In the genomic region with DNA sequence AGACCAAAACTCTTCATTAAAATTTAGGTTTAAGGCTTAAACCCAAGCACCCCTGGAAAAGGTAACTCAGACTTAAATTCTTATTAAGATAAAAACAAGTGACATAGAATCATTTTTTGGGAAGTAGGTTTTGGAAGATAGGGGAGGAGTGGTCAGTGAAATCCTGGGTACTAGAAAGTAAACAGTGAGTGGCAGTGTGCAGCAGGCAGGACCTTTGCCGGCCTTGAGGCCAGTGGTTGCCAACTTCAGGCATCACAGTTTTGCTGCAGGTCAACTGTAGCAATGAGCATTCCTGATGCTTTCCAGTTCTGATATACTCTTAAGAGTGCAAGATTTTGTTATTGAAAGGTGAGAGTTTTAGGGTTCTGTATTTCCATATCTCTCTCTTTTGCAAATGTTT, we compare ENCODE assay signal across 1 cellular context.
A peak's percentile ranks its signal among the peaks of the same experiment; 100 is the strongest.
TF ChIP-seq lines count a peak whose summit lies in the region.

No MANE protein-coding gene starts in this region.

TF ChIP-seq in K562, 482 proteins besides CTCF, POLR2A, EP300 and RAD21 (continued from another document and continues in another):
- TF ChIP-seq, protein P1, sequence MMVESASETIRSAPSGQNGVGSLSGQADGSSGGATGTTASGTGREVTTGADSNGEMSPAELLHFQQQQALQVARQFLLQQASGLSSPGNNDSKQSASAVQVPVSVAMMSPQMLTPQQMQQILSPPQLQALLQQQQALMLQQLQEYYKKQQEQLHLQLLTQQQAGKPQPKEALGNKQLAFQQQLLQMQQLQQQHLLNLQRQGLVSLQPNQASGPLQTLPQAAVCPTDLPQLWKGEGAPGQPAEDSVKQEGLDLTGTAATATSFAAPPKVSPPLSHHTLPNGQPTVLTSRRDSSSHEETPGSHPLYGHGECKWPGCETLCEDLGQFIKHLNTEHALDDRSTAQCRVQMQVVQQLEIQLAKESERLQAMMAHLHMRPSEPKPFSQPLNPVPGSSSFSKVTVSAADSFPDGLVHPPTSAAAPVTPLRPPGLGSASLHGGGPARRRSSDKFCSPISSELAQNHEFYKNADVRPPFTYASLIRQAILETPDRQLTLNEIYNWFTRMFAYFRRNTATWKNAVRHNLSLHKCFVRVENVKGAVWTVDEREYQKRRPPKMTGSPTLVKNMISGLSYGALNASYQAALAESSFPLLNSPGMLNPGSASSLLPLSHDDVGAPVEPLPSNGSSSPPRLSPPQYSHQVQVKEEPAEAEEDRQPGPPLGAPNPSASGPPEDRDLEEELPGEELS (CRISPR knock-in tag; IDR thresholded peaks at IDR 0.05; ENCODE audit: borderline replicate concordance) = no peak
- TF ChIP-seq BRF2 (IDR thresholded peaks at IDR 0.05; ENCODE audit: borderline replicate concordance, insufficient read depth, insufficient read length) (no peak), FOXO4 (CRISPR knock-in tag; IDR thresholded peaks at IDR 0.05) (no peak), SMAD4 (CRISPR knock-in tag; conservative IDR thresholded peaks at IDR 0.05) (peak; percentile 50), GTF2F1 (IDR thresholded peaks at IDR 0.05; ENCODE audit: low read depth, low read length) (no peak), ERF (CRISPR knock-in tag; IDR thresholded peaks at IDR 0.05) (no peak), ZEB2 (IDR thresholded peaks at IDR 0.05) (no peak), BHLHE40 (IDR thresholded peaks at IDR 0.05; ENCODE audit: low read length) (no peak), NCOA1 (IDR thresholded peaks at IDR 0.05; ENCODE audit: low read depth) (no peak), SMAD1 (IDR thresholded peaks at IDR 0.05; ENCODE audit: low read depth, low read length, partially characterized antibody) (no peak), RFX7 (CRISPR knock-in tag; IDR thresholded peaks at IDR 0.05) (no peak), ZNF589 (CRISPR knock-in tag; IDR thresholded peaks at IDR 0.05; ENCODE audit: low read depth) (peak; percentile 25; the same call in 1 of the 2 replicates), NR2C1 (IDR thresholded peaks at IDR 0.05) (no peak), NR2C1 (tag; IDR thresholded peaks at IDR 0.05) (0 out of 2 replicates have a peak, but pooled peaks have one; percentile 10), YY1 (IDR thresholded peaks at IDR 0.05; ENCODE audit: borderline replicate concordance in 1 of 3, control insufficient read depth in 1 of 3, extremely low read depth in 1 of 3, insufficient read depth in 3 of 3, insufficient read length in 1 of 3, insufficient replicate concordance in 2 of 3, low read depth in 1 of 3, low read length in 2 of 3) (no peak), FOXA3 (CRISPR knock-in tag; conservative IDR thresholded peaks at IDR 0.05 in 1 of 2, IDR thresholded peaks at IDR 0.05 in 1 of 2) (peak in 1 of 2 experiments; percentile 88; a peak in 2 of 4 replicates), HDAC6 (IDR thresholded peaks at IDR 0.05; ENCODE audit: low read depth, low read length) (no peak), KAT7 (CRISPR knock-in tag; IDR thresholded peaks at IDR 0.05; ENCODE audit: borderline replicate concordance) (no peak), RNF219 (CRISPR knock-in tag; IDR thresholded peaks at IDR 0.05) (no peak), NR1H2 (CRISPR knock-in tag; IDR thresholded peaks at IDR 0.05) (no peak), ZBTB17 (CRISPR knock-in tag; IDR thresholded peaks at IDR 0.05) (no peak), SP2 (IDR thresholded peaks at IDR 0.05; ENCODE audit: extremely low read depth, low read depth, low read length, poor library complexity, severe bottlenecking) (no peak), CHD4 (IDR thresholded peaks at IDR 0.05; ENCODE audit: insufficient read depth, insufficient replicate concordance, low read depth, low read length, poor library complexity, severe bottlenecking) (peak; percentile 48), SRF (CRISPR knock-in tag; IDR thresholded peaks at IDR 0.05) (no peak), NFIC (IDR thresholded peaks at IDR 0.05) (0 out of 2 replicates have a peak, but pooled peaks have one; percentile 1), ZNF121 (CRISPR knock-in tag; conservative IDR thresholded peaks at IDR 0.05) (no peak), ZBTB12 (CRISPR knock-in tag; IDR thresholded peaks at IDR 0.05) (no peak), ZNF347 (CRISPR knock-in tag; IDR thresholded peaks at IDR 0.05; ENCODE audit: low read depth) (no peak), ZNF408 (CRISPR knock-in tag; IDR thresholded peaks at IDR 0.05; ENCODE audit: low read depth) (no peak), GTF2A2 (tag; IDR thresholded peaks at IDR 0.05) (0 out of 2 replicates have a peak, but pooled peaks have one; percentile 50), MBD2 (IDR thresholded peaks at IDR 0.05; ENCODE audit: borderline replicate concordance, low read depth) (no peak), KLF1 (tag; IDR thresholded peaks at IDR 0.05) (no peak), BRD4 (IDR thresholded peaks at IDR 0.05) (0 out of 2 replicates have a peak, but pooled peaks have one; percentile 18), TEAD4 (IDR thresholded peaks at IDR 0.05; ENCODE audit: low read length) (no peak), TEAD4 (CRISPR knock-in tag; IDR thresholded peaks at IDR 0.05; ENCODE audit: borderline replicate concordance) (no peak), TRIM24 (IDR thresholded peaks at IDR 0.05) (peak; percentile 22 to 61; a peak in 1 of 4 replicates), MCM2 (IDR thresholded peaks at IDR 0.05; ENCODE audit: low read depth) (no peak), GATAD2A (IDR thresholded peaks at IDR 0.05) (no peak), BCLAF1 (IDR thresholded peaks at IDR 0.05; ENCODE audit: borderline replicate concordance in 1 of 2, control insufficient read depth in 1 of 2, low read depth in 2 of 2, low read length in 1 of 2) (no peak), JUND (IDR thresholded peaks at IDR 0.05; ENCODE audit: borderline replicate concordance, low read depth, low read length) (no peak), JUND (tag; IDR thresholded peaks at IDR 0.05; ENCODE audit: borderline replicate concordance, low read depth, low read length) (no peak), DIDO1 (tag; IDR thresholded peaks at IDR 0.05; ENCODE audit: low read depth) (no peak), DMBX1 (CRISPR knock-in tag; IDR thresholded peaks at IDR 0.05; ENCODE audit: borderline replicate concordance) (peak; percentile 80; the same call in 1 of the 2 replicates)
- TF ChIP-seq, protein P2, sequence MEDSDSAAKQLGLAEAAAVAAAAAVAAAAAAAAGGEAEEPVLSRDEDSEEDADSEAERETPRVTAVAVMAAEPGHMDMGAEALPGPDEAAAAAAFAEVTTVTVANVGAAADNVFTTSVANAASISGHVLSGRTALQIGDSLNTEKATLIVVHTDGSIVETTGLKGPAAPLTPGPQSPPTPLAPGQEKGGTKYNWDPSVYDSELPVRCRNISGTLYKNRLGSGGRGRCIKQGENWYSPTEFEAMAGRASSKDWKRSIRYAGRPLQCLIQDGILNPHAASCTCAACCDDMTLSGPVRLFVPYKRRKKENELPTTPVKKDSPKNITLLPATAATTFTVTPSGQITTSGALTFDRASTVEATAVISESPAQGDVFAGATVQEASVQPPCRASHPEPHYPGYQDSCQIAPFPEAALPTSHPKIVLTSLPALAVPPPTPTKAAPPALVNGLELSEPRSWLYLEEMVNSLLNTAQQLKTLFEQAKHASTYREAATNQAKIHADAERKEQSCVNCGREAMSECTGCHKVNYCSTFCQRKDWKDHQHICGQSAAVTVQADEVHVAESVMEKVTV (CRISPR knock-in tag; IDR thresholded peaks at IDR 0.05) = no peak
- TF ChIP-seq, protein P3, sequence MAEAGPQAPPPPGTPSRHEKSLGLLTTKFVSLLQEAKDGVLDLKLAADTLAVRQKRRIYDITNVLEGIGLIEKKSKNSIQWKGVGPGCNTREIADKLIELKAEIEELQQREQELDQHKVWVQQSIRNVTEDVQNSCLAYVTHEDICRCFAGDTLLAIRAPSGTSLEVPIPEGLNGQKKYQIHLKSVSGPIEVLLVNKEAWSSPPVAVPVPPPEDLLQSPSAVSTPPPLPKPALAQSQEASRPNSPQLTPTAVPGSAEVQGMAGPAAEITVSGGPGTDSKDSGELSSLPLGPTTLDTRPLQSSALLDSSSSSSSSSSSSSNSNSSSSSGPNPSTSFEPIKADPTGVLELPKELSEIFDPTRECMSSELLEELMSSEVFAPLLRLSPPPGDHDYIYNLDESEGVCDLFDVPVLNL (CRISPR knock-in tag; IDR thresholded peaks at IDR 0.05; ENCODE audit: low read depth) = no peak
- TF ChIP-seq, protein P4, sequence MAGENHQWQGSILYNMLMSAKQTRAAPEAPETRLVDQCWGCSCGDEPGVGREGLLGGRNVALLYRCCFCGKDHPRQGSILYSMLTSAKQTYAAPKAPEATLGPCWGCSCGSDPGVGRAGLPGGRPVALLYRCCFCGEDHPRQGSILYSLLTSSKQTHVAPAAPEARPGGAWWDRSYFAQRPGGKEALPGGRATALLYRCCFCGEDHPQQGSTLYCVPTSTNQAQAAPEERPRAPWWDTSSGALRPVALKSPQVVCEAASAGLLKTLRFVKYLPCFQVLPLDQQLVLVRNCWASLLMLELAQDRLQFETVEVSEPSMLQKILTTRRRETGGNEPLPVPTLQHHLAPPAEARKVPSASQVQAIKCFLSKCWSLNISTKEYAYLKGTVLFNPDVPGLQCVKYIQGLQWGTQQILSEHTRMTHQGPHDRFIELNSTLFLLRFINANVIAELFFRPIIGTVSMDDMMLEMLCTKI (IDR thresholded peaks at IDR 0.05; ENCODE audit: partially characterized antibody) = no peak
- TF ChIP-seq, protein P5, sequence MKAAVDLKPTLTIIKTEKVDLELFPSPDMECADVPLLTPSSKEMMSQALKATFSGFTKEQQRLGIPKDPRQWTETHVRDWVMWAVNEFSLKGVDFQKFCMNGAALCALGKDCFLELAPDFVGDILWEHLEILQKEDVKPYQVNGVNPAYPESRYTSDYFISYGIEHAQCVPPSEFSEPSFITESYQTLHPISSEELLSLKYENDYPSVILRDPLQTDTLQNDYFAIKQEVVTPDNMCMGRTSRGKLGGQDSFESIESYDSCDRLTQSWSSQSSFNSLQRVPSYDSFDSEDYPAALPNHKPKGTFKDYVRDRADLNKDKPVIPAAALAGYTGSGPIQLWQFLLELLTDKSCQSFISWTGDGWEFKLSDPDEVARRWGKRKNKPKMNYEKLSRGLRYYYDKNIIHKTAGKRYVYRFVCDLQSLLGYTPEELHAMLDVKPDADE (conservative IDR thresholded peaks at IDR 0.05; ENCODE audit: control insufficient read depth, low read depth, low read length) = no peak
